Comparison of ENCODE assay signal across 1 cellular context in the genomic region with DNA sequence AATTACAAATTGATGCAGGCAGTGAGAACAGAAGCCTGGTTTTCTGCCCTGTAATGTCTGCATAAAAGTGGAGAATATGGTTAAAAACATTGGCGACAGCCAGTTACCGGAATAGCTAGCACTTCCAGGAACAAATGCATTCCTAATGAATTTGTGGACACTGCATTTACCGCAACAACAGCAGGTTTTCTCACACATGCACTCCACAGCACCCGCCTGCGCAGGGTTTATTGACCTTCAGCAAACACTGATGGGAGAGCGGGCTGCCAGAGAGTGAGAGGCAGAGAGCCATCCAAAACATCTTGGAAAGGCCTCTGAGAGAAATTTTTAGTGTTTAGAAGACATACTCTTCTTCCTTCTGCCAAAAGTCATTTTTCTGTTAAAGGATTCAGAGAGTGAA.
TF ChIP-seq lines count a peak whose summit lies in the region.

No MANE protein-coding gene starts in this region.

TF ChIP-seq in WTC11, 78 proteins besides CTCF, POLR2A, EP300 and RAD21 (continued from another document):
- TF ChIP-seq, protein P1, sequence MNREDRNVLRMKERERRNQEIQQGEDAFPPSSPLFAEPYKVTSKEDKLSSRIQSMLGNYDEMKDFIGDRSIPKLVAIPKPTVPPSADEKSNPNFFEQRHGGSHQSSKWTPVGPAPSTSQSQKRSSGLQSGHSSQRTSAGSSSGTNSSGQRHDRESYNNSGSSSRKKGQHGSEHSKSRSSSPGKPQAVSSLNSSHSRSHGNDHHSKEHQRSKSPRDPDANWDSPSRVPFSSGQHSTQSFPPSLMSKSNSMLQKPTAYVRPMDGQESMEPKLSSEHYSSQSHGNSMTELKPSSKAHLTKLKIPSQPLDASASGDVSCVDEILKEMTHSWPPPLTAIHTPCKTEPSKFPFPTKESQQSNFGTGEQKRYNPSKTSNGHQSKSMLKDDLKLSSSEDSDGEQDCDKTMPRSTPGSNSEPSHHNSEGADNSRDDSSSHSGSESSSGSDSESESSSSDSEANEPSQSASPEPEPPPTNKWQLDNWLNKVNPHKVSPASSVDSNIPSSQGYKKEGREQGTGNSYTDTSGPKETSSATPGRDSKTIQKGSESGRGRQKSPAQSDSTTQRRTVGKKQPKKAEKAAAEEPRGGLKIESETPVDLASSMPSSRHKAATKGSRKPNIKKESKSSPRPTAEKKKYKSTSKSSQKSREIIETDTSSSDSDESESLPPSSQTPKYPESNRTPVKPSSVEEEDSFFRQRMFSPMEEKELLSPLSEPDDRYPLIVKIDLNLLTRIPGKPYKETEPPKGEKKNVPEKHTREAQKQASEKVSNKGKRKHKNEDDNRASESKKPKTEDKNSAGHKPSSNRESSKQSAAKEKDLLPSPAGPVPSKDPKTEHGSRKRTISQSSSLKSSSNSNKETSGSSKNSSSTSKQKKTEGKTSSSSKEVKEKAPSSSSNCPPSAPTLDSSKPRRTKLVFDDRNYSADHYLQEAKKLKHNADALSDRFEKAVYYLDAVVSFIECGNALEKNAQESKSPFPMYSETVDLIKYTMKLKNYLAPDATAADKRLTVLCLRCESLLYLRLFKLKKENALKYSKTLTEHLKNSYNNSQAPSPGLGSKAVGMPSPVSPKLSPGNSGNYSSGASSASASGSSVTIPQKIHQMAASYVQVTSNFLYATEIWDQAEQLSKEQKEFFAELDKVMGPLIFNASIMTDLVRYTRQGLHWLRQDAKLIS (CRISPR knock-in tag; IDR thresholded peaks at IDR 0.05; ENCODE audit: borderline replicate concordance): no peak
- TF ChIP-seq ARID4B (CRISPR knock-in tag; IDR thresholded peaks at IDR 0.05; ENCODE audit: borderline replicate concordance) (no peak), NR3C1 (CRISPR knock-in tag; conservative IDR thresholded peaks at IDR 0.05; ENCODE audit: low read depth) (no peak), SP1 (CRISPR knock-in tag; conservative IDR thresholded peaks at IDR 0.05) (no peak), FOXK1 (CRISPR knock-in tag; IDR thresholded peaks at IDR 0.05) (no peak), ZBTB21 (CRISPR knock-in tag; IDR thresholded peaks at IDR 0.05; ENCODE audit: borderline replicate concordance) (no peak), IRF1 (CRISPR knock-in tag; IDR thresholded peaks at IDR 0.05) (no peak), SMAD4 (CRISPR knock-in tag; IDR thresholded peaks at IDR 0.05) (no peak), CBFB (CRISPR knock-in tag; IDR thresholded peaks at IDR 0.05; ENCODE audit: low read depth) (no peak), SMAD3 (CRISPR knock-in tag; IDR thresholded peaks at IDR 0.05; ENCODE audit: borderline replicate concordance) (no peak)
- TF ChIP-seq, protein P2, sequence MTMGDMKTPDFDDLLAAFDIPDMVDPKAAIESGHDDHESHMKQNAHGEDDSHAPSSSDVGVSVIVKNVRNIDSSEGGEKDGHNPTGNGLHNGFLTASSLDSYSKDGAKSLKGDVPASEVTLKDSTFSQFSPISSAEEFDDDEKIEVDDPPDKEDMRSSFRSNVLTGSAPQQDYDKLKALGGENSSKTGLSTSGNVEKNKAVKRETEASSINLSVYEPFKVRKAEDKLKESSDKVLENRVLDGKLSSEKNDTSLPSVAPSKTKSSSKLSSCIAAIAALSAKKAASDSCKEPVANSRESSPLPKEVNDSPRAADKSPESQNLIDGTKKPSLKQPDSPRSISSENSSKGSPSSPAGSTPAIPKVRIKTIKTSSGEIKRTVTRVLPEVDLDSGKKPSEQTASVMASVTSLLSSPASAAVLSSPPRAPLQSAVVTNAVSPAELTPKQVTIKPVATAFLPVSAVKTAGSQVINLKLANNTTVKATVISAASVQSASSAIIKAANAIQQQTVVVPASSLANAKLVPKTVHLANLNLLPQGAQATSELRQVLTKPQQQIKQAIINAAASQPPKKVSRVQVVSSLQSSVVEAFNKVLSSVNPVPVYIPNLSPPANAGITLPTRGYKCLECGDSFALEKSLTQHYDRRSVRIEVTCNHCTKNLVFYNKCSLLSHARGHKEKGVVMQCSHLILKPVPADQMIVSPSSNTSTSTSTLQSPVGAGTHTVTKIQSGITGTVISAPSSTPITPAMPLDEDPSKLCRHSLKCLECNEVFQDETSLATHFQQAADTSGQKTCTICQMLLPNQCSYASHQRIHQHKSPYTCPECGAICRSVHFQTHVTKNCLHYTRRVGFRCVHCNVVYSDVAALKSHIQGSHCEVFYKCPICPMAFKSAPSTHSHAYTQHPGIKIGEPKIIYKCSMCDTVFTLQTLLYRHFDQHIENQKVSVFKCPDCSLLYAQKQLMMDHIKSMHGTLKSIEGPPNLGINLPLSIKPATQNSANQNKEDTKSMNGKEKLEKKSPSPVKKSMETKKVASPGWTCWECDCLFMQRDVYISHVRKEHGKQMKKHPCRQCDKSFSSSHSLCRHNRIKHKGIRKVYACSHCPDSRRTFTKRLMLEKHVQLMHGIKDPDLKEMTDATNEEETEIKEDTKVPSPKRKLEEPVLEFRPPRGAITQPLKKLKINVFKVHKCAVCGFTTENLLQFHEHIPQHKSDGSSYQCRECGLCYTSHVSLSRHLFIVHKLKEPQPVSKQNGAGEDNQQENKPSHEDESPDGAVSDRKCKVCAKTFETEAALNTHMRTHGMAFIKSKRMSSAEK (CRISPR knock-in tag; IDR thresholded peaks at IDR 0.05; ENCODE audit: borderline replicate concordance): no peak
- TF ChIP-seq, protein P3, sequence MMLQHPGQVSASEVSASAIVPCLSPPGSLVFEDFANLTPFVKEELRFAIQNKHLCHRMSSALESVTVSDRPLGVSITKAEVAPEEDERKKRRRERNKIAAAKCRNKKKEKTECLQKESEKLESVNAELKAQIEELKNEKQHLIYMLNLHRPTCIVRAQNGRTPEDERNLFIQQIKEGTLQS (CRISPR knock-in tag; conservative IDR thresholded peaks at IDR 0.05): no peak
- TF ChIP-seq, protein P4, sequence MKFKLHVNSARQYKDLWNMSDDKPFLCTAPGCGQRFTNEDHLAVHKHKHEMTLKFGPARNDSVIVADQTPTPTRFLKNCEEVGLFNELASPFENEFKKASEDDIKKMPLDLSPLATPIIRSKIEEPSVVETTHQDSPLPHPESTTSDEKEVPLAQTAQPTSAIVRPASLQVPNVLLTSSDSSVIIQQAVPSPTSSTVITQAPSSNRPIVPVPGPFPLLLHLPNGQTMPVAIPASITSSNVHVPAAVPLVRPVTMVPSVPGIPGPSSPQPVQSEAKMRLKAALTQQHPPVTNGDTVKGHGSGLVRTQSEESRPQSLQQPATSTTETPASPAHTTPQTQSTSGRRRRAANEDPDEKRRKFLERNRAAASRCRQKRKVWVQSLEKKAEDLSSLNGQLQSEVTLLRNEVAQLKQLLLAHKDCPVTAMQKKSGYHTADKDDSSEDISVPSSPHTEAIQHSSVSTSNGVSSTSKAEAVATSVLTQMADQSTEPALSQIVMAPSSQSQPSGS (CRISPR knock-in tag; IDR thresholded peaks at IDR 0.05; ENCODE audit: borderline replicate concordance, low read depth): no peak
